13 cellular contexts compared by ENCODE assay signal in genomic region chr14:71235865-71236264, GRCh38.
DNase-seq lines count a peak whose midpoint lies in the region; ATAC-seq, FAIRE-seq and TF ChIP-seq lines count a peak whose summit lies in the region.
"Had no signal": no experiment of that assay in that cellular context is flagged by ENCODE, and none has a peak within 500 bp of the region (broad histone marks: within the 10 kb centered on the region; RNA-seq: fewer than 3 reads in every experiment).

No MANE protein-coding gene starts in this region.

- H3K4me2 ChIP-seq in astrocyte (ENCODE audit: low read length): no peak overlapping the region
- H3K4me2 ChIP-seq: BLaER1 had no signal

- H3K4me3 ChIP-seq in astrocyte (ENCODE audit: insufficient read depth, low read depth, low read length) (no peak overlapping the region), tibial artery (no peak overlapping the region), left lung (no peak overlapping the region)
- H3K4me3 ChIP-seq: BLaER1 had no signal

- H4K20me1 ChIP-seq in astrocyte (ENCODE audit: insufficient read depth, low read length): no peaks in the 10 kb centered on the region
- H4K20me1 ChIP-seq: BLaER1 had no signal

- no peaks in the 10 kb centered on the region for H3K36me3 ChIP-seq in astrocyte (ENCODE audit: insufficient read depth, low read length)
- no peaks in the 10 kb centered on the region for H3K36me3 ChIP-seq in tibial artery
- H3K36me3 ChIP-seq in left lung: no peaks in the 10 kb centered on the region
- H3K36me3 ChIP-seq: BLaER1 had no signal

- no peaks in the 10 kb centered on the region for H3K9me3 ChIP-seq in astrocyte (ENCODE audit: insufficient read depth, low read depth, low read length)
- no peaks in the 10 kb centered on the region for H3K9me3 ChIP-seq in tibial artery
- H3K9me3 ChIP-seq in left lung: no peaks in the 10 kb centered on the region
- H3K9me3 ChIP-seq: BLaER1 had no signal

- peaks cover 2% of the 10 kb centered on the region for H3K9me3 Mint-ChIP-seq in astrocyte (ENCODE audit: unreplicated experiment)
- H3K9me3 Mint-ChIP-seq: activated CD4-positive, alpha-beta memory T cell treated with anti-CD3 and anti-CD28 coated beads, Interleukin-2, amount 10 ng/mL, durations not matched to agents 7 days and 5 days; natural killer cell treated with Interleukin-12 subunit alpha and Interleukin-12 subunit beta and Interleukin-15 and Interleukin-18, amount 100 ng/mL, for 72 hours had no signal

- no peak for ATAC-seq in left lung
- ATAC-seq: natural killer cell treated with Interleukin-12 subunit alpha and Interleukin-12 subunit beta and Interleukin-15 and Interleukin-18, amount 100 ng/mL, for 72 hours had no signal

- no peaks in the 10 kb centered on the region for H3K4me1 ChIP-seq in astrocyte (ENCODE audit: insufficient read depth, low read length)
- peaks cover 0 to 10% (median 4%) of the 10 kb centered on the region in 4 donors for H3K4me1 ChIP-seq in tibial artery
- no peaks in the 10 kb centered on the region for H3K4me1 ChIP-seq in left lung
- H3K4me1 ChIP-seq: BLaER1 had no signal

- H2AFZ ChIP-seq in astrocyte (ENCODE audit: low read depth, low read length): peak overlapping the region; percentile 35

- TF ChIP-seq CTCF in astrocyte (IDR thresholded peaks at IDR 0.05; ENCODE audit: insufficient read depth, low read depth, low read length) (no peak), tibial artery (IDR thresholded peaks at IDR 0.05) (no peak), left lung (IDR thresholded peaks at IDR 0.05) (no peak)

- H3K27me3 ChIP-seq in astrocyte (ENCODE audit: insufficient read depth, low read length) (peaks cover 3% of the 10 kb centered on the region), tibial artery (no peaks in the 10 kb centered on the region), left lung (no peaks in the 10 kb centered on the region)
- H3K27me3 ChIP-seq: BLaER1 had no signal

- no peak overlapping the region for H3K4me3 Mint-ChIP-seq in astrocyte (ENCODE audit: unreplicated experiment)
- H3K4me3 Mint-ChIP-seq: activated CD4-positive, alpha-beta memory T cell treated with anti-CD3 and anti-CD28 coated beads, Interleukin-2, amount 10 ng/mL, durations not matched to agents 7 days and 5 days; natural killer cell treated with Interleukin-12 subunit alpha and Interleukin-12 subunit beta and Interleukin-15 and Interleukin-18, amount 100 ng/mL, for 72 hours had no signal

- intact Hi-C loops in tibial artery (cut with DNase I; ENCODE audit: low total_unique reads) (no loop called here), left lung (cut with DNase I) (no loop called here)

- H3K27ac ChIP-seq in astrocyte (ENCODE audit: low read depth, low read length): no peak overlapping the region
- peak overlapping the region; percentile 35 to 44 for H3K27ac ChIP-seq in tibial artery
- no peak overlapping the region for H3K27ac ChIP-seq in left lung
- H3K27ac ChIP-seq: BLaER1 had no signal

- peak; percentile 71 for DNase-seq in NCI-H748 (lab: John Stamatoyannopoulos, UW; ENCODE audit: unreplicated experiment)
- no peak for DNase-seq in NCI-H748 treated with DMSO at 0.1 percent for 48 hours (lab: John Stamatoyannopoulos, UW)
- peak; percentile 17 for DNase-seq in astrocyte (ENCODE audit: low read depth)
- peak; percentile 42 for DNase-seq in iPS-NIHi11 (ENCODE audit: low spot score)
- DNase-seq in tibial artery: peak; percentile 76 to 82
- no peak for DNase-seq in left lung
- no peak for DNase-seq in LoVo (ENCODE audit: low spot score)
- no peak for DNase-seq in germinal center (ENCODE audit: low spot score)
- DNase-seq: activated CD4-positive, alpha-beta memory T cell treated with anti-CD3 and anti-CD28 coated beads, Interleukin-2, amount 10 ng/mL, durations not matched to agents 7 days and 5 days; KG1; stimulated activated CD4-positive, alpha-beta T cell treated with anti-CD3 and anti-CD28 coated beads, Interleukin-4, amount 100 ng/mL, for 24 hours had no signal

- no peak overlapping the region for H3K27ac Mint-ChIP-seq in astrocyte (ENCODE audit: unreplicated experiment)
- H3K27ac Mint-ChIP-seq: activated CD4-positive, alpha-beta memory T cell treated with anti-CD3 and anti-CD28 coated beads, Interleukin-2, amount 10 ng/mL, durations not matched to agents 7 days and 5 days; natural killer cell treated with Interleukin-12 subunit alpha and Interleukin-12 subunit beta and Interleukin-15 and Interleukin-18, amount 100 ng/mL, for 72 hours had no signal

- no peak overlapping the region for H3K9ac ChIP-seq in astrocyte (ENCODE audit: low read length)
- H3K9ac ChIP-seq: BLaER1 had no signal

- no peaks in the 10 kb centered on the region for H3K4me1 Mint-ChIP-seq in astrocyte (ENCODE audit: low read depth, unreplicated experiment)
- H3K4me1 Mint-ChIP-seq: activated CD4-positive, alpha-beta memory T cell treated with anti-CD3 and anti-CD28 coated beads, Interleukin-2, amount 10 ng/mL, durations not matched to agents 7 days and 5 days had no signal

- H3K27me3 Mint-ChIP-seq in astrocyte (ENCODE audit: low read depth, unreplicated experiment): peaks cover 5% of the 10 kb centered on the region
- H3K27me3 Mint-ChIP-seq: natural killer cell treated with Interleukin-12 subunit alpha and Interleukin-12 subunit beta and Interleukin-15 and Interleukin-18, amount 100 ng/mL, for 72 hours had no signal

- no peak for FAIRE-seq in astrocyte (lab: Jason Lieb, UNC)

- H3K36me3 Mint-ChIP-seq in astrocyte (ENCODE audit: low read depth, unreplicated experiment): peaks cover 2% of the 10 kb centered on the region
- H3K36me3 Mint-ChIP-seq: natural killer cell treated with Interleukin-12 subunit alpha and Interleukin-12 subunit beta and Interleukin-15 and Interleukin-18, amount 100 ng/mL, for 72 hours had no signal

- no peaks in the 10 kb centered on the region for H3K79me2 ChIP-seq in astrocyte (ENCODE audit: insufficient read depth, low read length)

Comparison
In these comparisons a context has a peak if more than half of its experiments do, and no peak if none do; other contexts are left out.
1. DNase-seq: peak in NCI-H748 (single experiment), astrocyte (single experiment), iPS-NIHi11 (single experiment) and tibial artery (2 of 2); none in NCI-H748 treated with DMSO at 0.1 percent for 48 hours (single experiment), left lung (0 of 2), LoVo (single experiment) and germinal center (single experiment).
2. H3K27ac ChIP-seq: peak in tibial artery (2 of 2); none in astrocyte (single experiment) and left lung (0 of 2).